ENCODE assay signal across 34 cellular contexts in the genomic region with DNA sequence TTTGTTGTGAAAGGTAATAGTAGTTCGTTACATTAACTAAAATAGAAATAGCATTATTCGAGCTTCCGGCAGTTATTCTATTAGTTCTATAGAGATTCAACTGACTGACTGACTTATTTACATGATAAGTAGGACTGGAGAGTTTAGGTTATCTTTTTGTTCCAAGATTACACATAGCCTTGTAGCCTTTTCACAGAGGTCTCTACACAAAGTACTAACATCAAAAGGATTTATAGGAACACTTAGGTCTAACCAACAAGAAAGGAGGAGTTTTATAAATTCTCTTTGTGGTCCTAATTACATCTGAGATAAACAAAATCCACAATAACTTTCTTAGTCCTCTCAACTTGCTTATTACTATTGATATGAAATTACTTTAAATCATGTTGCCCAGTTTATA.
"Had no signal": no experiment of that assay in that cellular context is flagged by ENCODE, and none has a peak within 500 bp of the region (broad histone marks: within the 10 kb centered on the region; RNA-seq: fewer than 3 reads in every experiment).

No MANE protein-coding gene starts in this region.

- H3K27me3 ChIP-seq: MG63 had no signal

- H3K4me3 ChIP-seq: MG63 had no signal

- H3K9me3 ChIP-seq: MG63 had no signal

- DNase-seq: Kasumi-1, MG63, MM.1S, MV-4-11, NCI-H1048, NCI-H1092, NCI-H1092 treated with DMSO at 0.1 percent for 48 hours, NCI-H1105, NCI-H1105 treated with DMSO at 0.1 percent for 48 hours, NCI-H1417, NCI-H1417 treated with DMSO at 0.1 percent for 48 hours, NCI-H1436, NCI-H1436 treated with DMSO at 0.1 percent for 48 hours, NCI-H146, NCI-H1694, NCI-H1694 treated with DMSO at 0.1 percent for 48 hours, NCI-H187, NCI-H187 treated with DMSO at 0.1 percent for 48 hours, NCI-H1930, NCI-H2029, NCI-H2029 treated with DMSO at 0.1 percent for 48 hours, NCI-H2081, NCI-H2081 treated with DMSO at 0.1 percent for 48 hours, NCI-H2107, NCI-H2171, NCI-H2171 treated with DMSO at 0.1 percent for 48 hours, NCI-H2227 treated with DMSO at 0.1 percent for 48 hours, NCI-H226, NCI-H345, NCI-H446, NCI-H446 treated with DMSO at 0.1 percent for 48 hours, NCI-H510A, NCI-H510A treated with DMSO at 0.1 percent for 48 hours, NCI-H524 had no signal
